10 cellular contexts compared by ENCODE assay signal in genomic region chrX:3142259-3143042, GRCh38.
DNase-seq lines count a peak whose midpoint lies in the region; ATAC-seq, FAIRE-seq and TF ChIP-seq lines count a peak whose summit lies in the region.
"Had no signal": no experiment of that assay in that cellular context is flagged by ENCODE, and none has a peak within 500 bp of the region (broad histone marks: within the 10 kb centered on the region; RNA-seq: fewer than 3 reads in every experiment).

No MANE protein-coding gene starts in this region.

- peak overlapping the region; percentile 39 for H3K27ac ChIP-seq in CD4-positive, CD25-positive, alpha-beta regulatory T cell (ENCODE audit: insufficient read depth, low read length, poor library complexity, severe bottlenecking)
- H3K27ac ChIP-seq in astrocyte (ENCODE audit: low read depth, low read length) (no peak overlapping the region), lower lobe of right lung (no peak overlapping the region)

- no peak overlapping the region for H3K9ac ChIP-seq in astrocyte (ENCODE audit: low read length)

- no peaks in the 10 kb centered on the region for H3K27me3 ChIP-seq in CD4-positive, CD25-positive, alpha-beta regulatory T cell (ENCODE audit: control insufficient read depth, insufficient read depth, low read length)
- H3K27me3 ChIP-seq in astrocyte (ENCODE audit: insufficient read depth, low read length) (no peaks in the 10 kb centered on the region), lower lobe of right lung (ENCODE audit: low read depth) (no peaks in the 10 kb centered on the region)

- H3K4me3 Mint-ChIP-seq in CD4-positive, CD25-positive, alpha-beta regulatory T cell = peak overlapping the region in 3 of 4 donors; percentile 42 to 77 (median 61)
- H3K4me3 Mint-ChIP-seq in astrocyte (ENCODE audit: unreplicated experiment) = no peak overlapping the region

- H2AFZ ChIP-seq in astrocyte (ENCODE audit: low read depth, low read length) = peak overlapping the region; percentile 28

- peaks cover 5% of the 10 kb centered on the region for H3K4me1 ChIP-seq in CD4-positive, CD25-positive, alpha-beta regulatory T cell (ENCODE audit: control insufficient read depth, insufficient read depth, low read length, poor library complexity, severe bottlenecking)
- H3K4me1 ChIP-seq in astrocyte (ENCODE audit: insufficient read depth, low read length) (peaks cover 11% of the 10 kb centered on the region), lower lobe of right lung (no peaks in the 10 kb centered on the region)

- H3K9me3 Mint-ChIP-seq in CD4-positive, CD25-positive, alpha-beta regulatory T cell = peaks cover 0 to 49% (median 11%) of the 10 kb centered on the region in 7 donors
- peaks cover 11% of the 10 kb centered on the region for H3K9me3 Mint-ChIP-seq in astrocyte (ENCODE audit: unreplicated experiment)

- peaks cover 0 to 6% of the 10 kb centered on the region in 2 experiments for H3K9me3 ChIP-seq in CD4-positive, CD25-positive, alpha-beta regulatory T cell (ENCODE audit: control insufficient read depth in 2 of 2, low read length in 2 of 2)
- no peaks in the 10 kb centered on the region for H3K9me3 ChIP-seq in astrocyte (ENCODE audit: insufficient read depth, low read depth, low read length)
- no peaks in the 10 kb centered on the region for H3K9me3 ChIP-seq in lower lobe of right lung

- ATAC-seq in CD4-positive, CD25-positive, alpha-beta regulatory T cell (ENCODE audit: low read depth in 2 of 2) = no peak
- peak; percentile 42 for ATAC-seq in GM19397 (IDR thresholded peaks at IDR 0.05; ENCODE audit: unreplicated experiment)
- ATAC-seq in HG02981 (IDR thresholded peaks at IDR 0.05; ENCODE audit: unreplicated experiment) = no peak
- ATAC-seq in lower lobe of right lung = no peak

- intact Hi-C loops in lower lobe of right lung (cut with DNase I) = no loop called here

- TF ChIP-seq CTCF in astrocyte (IDR thresholded peaks at IDR 0.05; ENCODE audit: insufficient read depth, low read depth, low read length) = no peak
- TF ChIP-seq CTCF in lower lobe of right lung (IDR thresholded peaks at IDR 0.05) = no peak

- no peaks in the 10 kb centered on the region for H3K36me3 ChIP-seq in CD4-positive, CD25-positive, alpha-beta regulatory T cell (ENCODE audit: control insufficient read depth, insufficient read depth, low read length)
- H3K36me3 ChIP-seq in astrocyte (ENCODE audit: insufficient read depth, low read length) (no peaks in the 10 kb centered on the region), lower lobe of right lung (no peaks in the 10 kb centered on the region)

- peak in 1 of 3 donors; percentile 0 for DNase-seq in CD4-positive, CD25-positive, alpha-beta regulatory T cell
- peak; percentile 1 for DNase-seq in NCI-H446 treated with DMSO at 0.1 percent for 48 hours (lab: John Stamatoyannopoulos, UW)
- no peak for DNase-seq in astrocyte (ENCODE audit: low read depth)
- no peak for DNase-seq in HPDE6-E6E7 (ENCODE audit: extremely low spot score)
- DNase-seq in GF-D8 (lab: John Stamatoyannopoulos, UW) = no peak
- no peak for DNase-seq in lower lobe of right lung
- DNase-seq: caudate nucleus had no signal

- H3K27me3 Mint-ChIP-seq in CD4-positive, CD25-positive, alpha-beta regulatory T cell = no peaks in the 10 kb centered on the region
- H3K27me3 Mint-ChIP-seq in astrocyte (ENCODE audit: low read depth, unreplicated experiment) = no peaks in the 10 kb centered on the region

- no peaks in the 10 kb centered on the region for H3K79me2 ChIP-seq in astrocyte (ENCODE audit: insufficient read depth, low read length)

- H3K36me3 Mint-ChIP-seq in CD4-positive, CD25-positive, alpha-beta regulatory T cell = no peaks in the 10 kb centered on the region
- H3K36me3 Mint-ChIP-seq in astrocyte (ENCODE audit: low read depth, unreplicated experiment) = no peaks in the 10 kb centered on the region

- H3K4me2 ChIP-seq in astrocyte (ENCODE audit: low read length) = no peak overlapping the region

- peak overlapping the region; percentile 26 to 90 (median 90) for H3K27ac Mint-ChIP-seq in CD4-positive, CD25-positive, alpha-beta regulatory T cell
- no peak overlapping the region for H3K27ac Mint-ChIP-seq in astrocyte (ENCODE audit: unreplicated experiment)

- peaks cover 5 to 35% (median 9%) of the 10 kb centered on the region in 4 donors for H3K4me1 Mint-ChIP-seq in CD4-positive, CD25-positive, alpha-beta regulatory T cell
- H3K4me1 Mint-ChIP-seq in astrocyte (ENCODE audit: low read depth, unreplicated experiment) = no peaks in the 10 kb centered on the region

- peak overlapping the region; percentile 28 for H3K4me3 ChIP-seq in CD4-positive, CD25-positive, alpha-beta regulatory T cell (ENCODE audit: low read depth, low read length)
- no peak overlapping the region for H3K4me3 ChIP-seq in astrocyte (ENCODE audit: insufficient read depth, low read depth, low read length)
- no peak overlapping the region for H3K4me3 ChIP-seq in lower lobe of right lung

- no peaks in the 10 kb centered on the region for H4K20me1 ChIP-seq in astrocyte (ENCODE audit: insufficient read depth, low read length)

- peak; percentile 98 for FAIRE-seq in astrocyte (lab: Jason Lieb, UNC)
- FAIRE-seq: TTC549 had no signal
